20 cellular contexts compared by ENCODE assay signal in genomic region chr7:129575699-129576098, GRCh38. TPM values are rescaled to one million over a fixed set of nuclear protein-coding genes. Genes with fewer than 3 reads are reported as not detected.
DNase-seq lines count a peak whose midpoint lies in the region; ATAC-seq, FAIRE-seq and TF ChIP-seq lines count a peak whose summit lies in the region.
"Had no signal": no experiment of that assay in that cellular context is flagged by ENCODE, and none has a peak within 500 bp of the region (broad histone marks: within the 10 kb centered on the region; RNA-seq: fewer than 3 reads in every experiment).

No MANE protein-coding gene starts in this region.

- POLR2A ChIA-PET in HepG2 (lab: Yijun Ruan, JAX) (no interaction called here), K562 (lab: Yijun Ruan, JAX) (no interaction called here)

- H3K36me3 ChIP-seq in HepG2 (replicated peaks in 1 of 2; ENCODE audit: control insufficient read depth in 1 of 2, insufficient read depth in 2 of 2, low read length in 2 of 2) (no peaks in the 10 kb centered on the region), right lobe of liver (no peaks in the 10 kb centered on the region), K562 (ENCODE audit: control insufficient read depth, insufficient read depth, low read length) (no peaks in the 10 kb centered on the region)

- no peak for TF ChIP-seq CTCF in HepG2 (CRISPR knock-in tag; IDR thresholded peaks at IDR 0.05)
- no peak for TF ChIP-seq CTCF in right lobe of liver (IDR thresholded peaks at IDR 0.05)
- TF ChIP-seq CTCF in K562 (IDR thresholded peaks at IDR 0.05 in 2 of 3, conservative IDR thresholded peaks at IDR 0.05 in 1 of 3; ENCODE audit: insufficient read depth in 2 of 3, low read depth in 1 of 3, low read length in 3 of 3), result no peak

- no peaks in the 10 kb centered on the region; a peak in 1 of 5 replicates for H3K27me3 ChIP-seq in HepG2 (ENCODE audit: control insufficient read depth in 1 of 2, insufficient read depth in 2 of 2, low read length in 2 of 2)
- H3K27me3 ChIP-seq in right lobe of liver, result no peaks in the 10 kb centered on the region
- peaks cover 3 to 17% of the 10 kb centered on the region in 2 experiments; a peak in 2 of 5 replicates for H3K27me3 ChIP-seq in K562 (ENCODE audit: control insufficient read depth in 2 of 2, insufficient read depth in 2 of 2, low read length in 2 of 2)
- H3K27me3 ChIP-seq: BLaER1 treated with 17β-estradiol and CSF1 and Interleukin-3, amounts not matched to agents 10 nM and 100 nM had no signal

- CTCF ChIA-PET in HepG2 (lab: Yijun Ruan, JAX; ENCODE audit: low intra/inter-chr PET ratio, low total read pairs) (no interaction called here), K562 (lab: Yijun Ruan, JAX; ENCODE audit: low intra/inter-chr PET ratio) (no interaction called here)

- H3K79me2 ChIP-seq in HepG2 (ENCODE audit: insufficient read depth, low read length), result no peaks in the 10 kb centered on the region
- no peaks in the 10 kb centered on the region for H3K79me2 ChIP-seq in K562 (ENCODE audit: control insufficient read depth, insufficient read depth, low read length)

- no peak overlapping the region for H2AFZ ChIP-seq in HepG2 (ENCODE audit: low read length)
- no peak overlapping the region for H2AFZ ChIP-seq in K562 (ENCODE audit: low read depth, low read length)

- H3K9me1 ChIP-seq in K562 (ENCODE audit: control insufficient read depth, insufficient read depth, low read length), result no peaks in the 10 kb centered on the region

- in situ Hi-C loops in HepG2 (cut with HindIII; ENCODE audit: extremely low pct_ligation_motif_present, low pct_unique_long_range_greater_than_20kb), result no loop called here
- in situ Hi-C loops in K562 (cut with MboI), result no loop called here

- H3K4me2 ChIP-seq in HepG2 (ENCODE audit: low read depth, low read length), result no peak overlapping the region
- H3K4me2 ChIP-seq in K562 (ENCODE audit: insufficient read depth, low read length), result no peak overlapping the region
- H3K4me2 ChIP-seq: A549; BLaER1 treated with 17β-estradiol and CSF1 and Interleukin-3, amounts not matched to agents 10 nM and 100 nM had no signal

- TF ChIP-seq RAD21 in HepG2 (CRISPR knock-in tag; IDR thresholded peaks at IDR 0.05), result no peak
- TF ChIP-seq RAD21 in K562 (CRISPR knock-in tag; conservative IDR thresholded peaks at IDR 0.05 in 1 of 2, IDR thresholded peaks at IDR 0.05 in 1 of 2), result no peak

- H3K9ac ChIP-seq in HepG2 (ENCODE audit: insufficient read depth, low read depth, low read length), result no peak overlapping the region
- H3K9ac ChIP-seq in K562 (ENCODE audit: insufficient read depth in 1 of 2, low read depth in 2 of 2, low read length in 2 of 2), result no peak overlapping the region
- H3K9ac ChIP-seq: BLaER1 treated with 17β-estradiol and CSF1 and Interleukin-3, amounts not matched to agents 10 nM and 100 nM had no signal

- TF ChIP-seq EP300 in HepG2 (IDR thresholded peaks at IDR 0.05; ENCODE audit: low read depth in 2 of 2, low read length in 2 of 2), result no peak
- no peak for TF ChIP-seq EP300 in HepG2 (CRISPR knock-in tag; IDR thresholded peaks at IDR 0.05; ENCODE audit: borderline replicate concordance)
- no peak for TF ChIP-seq EP300 in K562 (IDR thresholded peaks at IDR 0.05; ENCODE audit: low read length)

- intact Hi-C loops in HepG2 (cut with micrococcal nuclease; ENCODE audit: unreplicated experiment), result no loop called here
- intact Hi-C loops in right lobe of liver (cut with DNase I), result no loop called here
- intact Hi-C loops in K562 (cut with micrococcal nuclease), result no loop called here
- intact Hi-C loops in Right ventricle myocardium inferior (cut with DNase I), result no loop called here

- peaks cover 9% of the 10 kb centered on the region for H3K9me3 ChIP-seq in HepG2 (ENCODE audit: low read length)
- H3K9me3 ChIP-seq in right lobe of liver, result no peaks in the 10 kb centered on the region
- peaks cover 17% of the 10 kb centered on the region for H3K9me3 ChIP-seq in K562 (replicated peaks; ENCODE audit: control insufficient read depth, insufficient read depth, low read depth, low read length)

- ATAC-seq in HepG2, result no peak
- ATAC-seq in right lobe of liver, result no peak
- no peak for ATAC-seq in K562
- no peak for ATAC-seq in Right ventricle myocardium inferior
- no peak for ATAC-seq in stimulated activated naive CD8-positive, alpha-beta T cell treated with anti-CD3 and anti-CD28 coated beads, Interleukin-15, Interleukin-2, amounts not matched to agents 100 U/mL and 50 U/mL, for 24 hours
- ATAC-seq: A549; CD8-positive, alpha-beta T cell had no signal

- no TSS peak for BruUV-seq in HepG2 (replicated peaks; lab: Mats Ljungman, UMichigan)
- no TSS peak for BruUV-seq in K562 (replicated peaks; lab: Mats Ljungman, UMichigan)

- TF ChIP-seq POLR2A in HepG2 (IDR thresholded peaks at IDR 0.05; ENCODE audit: insufficient read depth in 1 of 2, low read depth in 2 of 2, low read length in 2 of 2), result no peak
- TF ChIP-seq POLR2A in right lobe of liver (IDR thresholded peaks at IDR 0.05), result no peak
- TF ChIP-seq POLR2A in K562 (conservative IDR thresholded peaks at IDR 0.05), result no peak

- H3K27ac ChIP-seq in HepG2 (ENCODE audit: extremely low read length, insufficient read depth, low read length), result no peak overlapping the region
- no peak overlapping the region for H3K27ac ChIP-seq in right lobe of liver
- H3K27ac ChIP-seq in K562 (ENCODE audit: extremely low read depth, low read depth, low read length), result no peak overlapping the region
- H3K27ac ChIP-seq: 22Rv1; A549; BLaER1 treated with 17β-estradiol and CSF1 and Interleukin-3, amounts not matched to agents 10 nM and 100 nM; C4-2B had no signal

- FAIRE-seq in HepG2 (lab: Jason Lieb, UNC), result no peak
- no peak for FAIRE-seq in K562 (lab: Jason Lieb, UNC)
- FAIRE-seq: A549, D721Med, G401.6, GM12891 had no signal

- H3K4me3 ChIP-seq in HepG2 (replicated peaks in 1 of 3; ENCODE audit: insufficient read depth in 1 of 3, low read depth in 2 of 3, low read length in 3 of 3) (no peak overlapping the region), right lobe of liver (no peak overlapping the region), K562 (no peak overlapping the region)
- H3K4me3 ChIP-seq: A549; BLaER1 treated with 17β-estradiol and CSF1 and Interleukin-3, amounts not matched to agents 10 nM and 100 nM had no signal

- WGBS in HepG2 (ENCODE audit: low lambda C conversion rate), result 43% methylated on average over 7 of the region's 7 CpGs
- 78% methylated on average over 7 of the region's 7 CpGs for WGBS in right lobe of liver (ENCODE audit: insufficient coverage, low coverage, low lambda C conversion rate, missing lambda C conversion rate)
- WGBS in K562 (ENCODE audit: insufficient coverage, low coverage, missing lambda C conversion rate), result 2% methylated on average over 7 of the region's 7 CpGs

- peaks cover under 1% of the 10 kb centered on the region; the same call in 1 of the 2 replicates for H3K4me1 ChIP-seq in HepG2 (ENCODE audit: insufficient read depth, low read length)
- H3K4me1 ChIP-seq in right lobe of liver, result no peaks in the 10 kb centered on the region
- H3K4me1 ChIP-seq in K562 (replicated peaks in 1 of 2; ENCODE audit: control insufficient read depth in 2 of 2, insufficient read depth in 2 of 2, low read length in 2 of 2), result no peaks in the 10 kb centered on the region
- H3K4me1 ChIP-seq: BLaER1 treated with 17β-estradiol and CSF1 and Interleukin-3, amounts not matched to agents 10 nM and 100 nM; Caco-2 had no signal

- no peaks in the 10 kb centered on the region for H4K20me1 ChIP-seq in HepG2 (ENCODE audit: insufficient read depth, low read length)
- H4K20me1 ChIP-seq in K562 (replicated peaks; ENCODE audit: control insufficient read depth, insufficient read depth, low read length), result no peaks in the 10 kb centered on the region
- H4K20me1 ChIP-seq: BLaER1 treated with 17β-estradiol and CSF1 and Interleukin-3, amounts not matched to agents 10 nM and 100 nM had no signal

- DNase-seq in HepG2 (ENCODE audit: low spot score) (no peak), right lobe of liver (no peak), K562 (ENCODE audit: extremely low read depth in 1 of 4, low spot score in 3 of 4) (no peak), mesenteric fat pad (ENCODE audit: low spot score) (peak; percentile 51), Right ventricle myocardium inferior (ENCODE audit: missing footprints) (no peak)
- DNase-seq in stimulated activated naive CD8-positive, alpha-beta T cell treated with anti-CD3 and anti-CD28 coated beads, Interleukin-15, Interleukin-2, amounts not matched to agents 100 U/mL and 50 U/mL, for 24 hours, result no peak
- DNase-seq: AML-193; Caco-2; Calu3; CD4-positive, alpha-beta T cell; CD8-positive, alpha-beta T cell; DMS79 treated with DMSO at 0.1 percent for 48 hours; GF-D8 had no signal

RNA-seq across cellular contexts. Expression of gene NRF1, which starts 35.8 kb away (rescaled TPM):
- total RNA-seq in HepG2 (2016; rRNA removed; fragmentation: Illumina TruSeq; extraction: Trizol), result 10.1 and 16.2 TPM in 2 replicates
- 10.9 TPM in 2 replicates for total RNA-seq in HepG2 (2016; cell fraction: cytosol; rRNA removed; fragmentation: Illumina TruSeq; extraction: Trizol; ENCODE audit: low read depth)
- 10.6 and 17.7 TPM in 2 replicates for total RNA-seq in HepG2 (2016; cell fraction: insoluble cytoplasmic fraction; rRNA removed; fragmentation: Illumina TruSeq; extraction: Trizol)
- 9.0 and 11.3 TPM in 2 replicates for total RNA-seq in HepG2 (2016; cell fraction: membrane; rRNA removed; fragmentation: Illumina TruSeq; extraction: Trizol)
- total RNA-seq in HepG2 (2016; cell fraction: nucleus; rRNA removed; fragmentation: Illumina TruSeq; extraction: Trizol), result 17.2 and 20.8 TPM in 2 replicates
- 9.3 and 11.0 TPM in 2 replicates for polyA plus RNA-seq in HepG2 (2011; rRNA removed)
- polyA plus RNA-seq in HepG2 (2011; cell fraction: cytosol; rRNA removed), result 8.8 and 9.7 TPM in 2 replicates
- 13.7 and 15.4 TPM in 2 replicates for polyA plus RNA-seq in HepG2 (2011; cell fraction: nucleus; rRNA removed)
- 7.3 and 7.6 TPM in 2 replicates for polyA plus RNA-seq in HepG2 (2012)
- polyA plus RNA-seq in HepG2 (2016; cell fraction: cytosol; fragmentation: Illumina TruSeq; extraction: Trizol; ENCODE audit: low read depth), result 1.5 and 1.6 TPM in 2 replicates
- polyA plus RNA-seq in HepG2 (2016; cell fraction: insoluble cytoplasmic fraction; fragmentation: Illumina TruSeq; extraction: Trizol; ENCODE audit: low read depth), result 14.0 and 14.7 TPM in 2 replicates
- polyA plus RNA-seq in HepG2 (2016; cell fraction: membrane; fragmentation: Illumina TruSeq; extraction: Trizol; ENCODE audit: low read depth), result 3.5 and 4.0 TPM in 2 replicates
- 17.5 and 20.4 TPM in 2 replicates for polyA plus RNA-seq in HepG2 (2016; cell fraction: nucleus; fragmentation: Illumina TruSeq; extraction: Trizol; ENCODE audit: insufficient read depth, low read depth)
- 33.4 and 59.8 TPM in 2 replicates for polyA minus RNA-seq in HepG2 (2011; rRNA and poly(A)+ RNA removed; ENCODE audit: low replicate concordance)
- polyA minus RNA-seq in HepG2 (2011; cell fraction: cytosol; rRNA and poly(A)+ RNA removed), result 8.1 and 8.9 TPM in 2 replicates
- 27.0 and 28.1 TPM in 2 replicates for polyA minus RNA-seq in HepG2 (2011; cell fraction: nucleus; rRNA and poly(A)+ RNA removed)
- 1 to 10 TPM; 3.9 to 6.8 (median 5.3) TPM for total RNA-seq in right lobe of liver
- 82.6 and 84.4 TPM in 2 replicates for total RNA-seq in K562 (2011; cell fraction: chromatin; rRNA removed; ENCODE audit: low replicate concordance)
- 37.0 and 42.8 TPM in 2 replicates for total RNA-seq in K562 (2011; cell fraction: nucleolus; rRNA removed)
- total RNA-seq in K562 (2011; cell fraction: nucleoplasm; rRNA removed), result 60.8 and 84.7 TPM in 2 replicates
- 16.2 and 17.5 TPM in 2 replicates for total RNA-seq in K562 (2014; rRNA removed)
- total RNA-seq in K562 (2014; rRNA removed; fragmentation: Illumina TruSeq; extraction: Trizol), result 17.8 and 18.5 TPM in 2 replicates
- total RNA-seq in K562 (2015; rRNA removed; fragmentation: Illumina TruSeq; extraction: Trizol), result 17.6 and 20.3 TPM in 2 replicates
- total RNA-seq in K562 (2021), result 20.9 and 22.6 TPM in 2 replicates
- 28.8 and 29.4 TPM in 2 replicates for polyA plus RNA-seq in K562 (2011; rRNA removed)
- polyA plus RNA-seq in K562 (2011; cell fraction: cytosol; rRNA removed), result 20.4 and 25.5 TPM in 2 replicates
- polyA plus RNA-seq in K562 (2011; cell fraction: nucleus; rRNA removed), result 31.6 and 40.0 TPM in 2 replicates
- polyA plus RNA-seq in K562 (2012), result 13.5 and 18.1 TPM in 2 replicates
- polyA plus RNA-seq in K562 (2014; fragmentation: Illumina TruSeq; extraction: Trizol), result 19.9 and 24.3 TPM in 2 replicates
- polyA plus RNA-seq in K562 (2014; fragmentation: Nextera tagmentation; extraction: Ambion mirVana), result 1 to 10 TPM; 8.6 to 8.9 TPM
- polyA plus RNA-seq in K562 (2014; rRNA removed), result 20.8 and 25.0 TPM in 2 replicates
- polyA minus RNA-seq in K562 (2011; rRNA and poly(A)+ RNA removed), result 44.2 and 48.6 TPM in 2 replicates
- 16.7 and 17.8 TPM in 2 replicates for polyA minus RNA-seq in K562 (2011; cell fraction: cytosol; rRNA and poly(A)+ RNA removed)
- 24.8 and 35.5 TPM in 2 replicates for polyA minus RNA-seq in K562 (2011; cell fraction: nucleus; rRNA and poly(A)+ RNA removed)
- total RNA-seq in mesenteric fat pad, result 16.2 TPM
- 7.8 TPM for total RNA-seq in Right ventricle myocardium inferior

Comparison
In these comparisons a context has a peak if more than half of its experiments do, and no peak if none do; other contexts are left out.
1. Of the 241 proteins assayed by ChIP-seq in both HepG2 and K562: peak only in HepG2: none; only in K562: CEBPG; in both: CEBPB; in neither: 238; mixed calls (peak in some experiments, not most) for 1.